In genomic region chr13:33876716-33877394, GRCh38 we compare ENCODE assay signal across 1 cellular context.
TF ChIP-seq lines count a peak whose summit lies in the region.

No MANE protein-coding gene starts in this region.

TF ChIP-seq in SK-N-SH treated with all-trans-retinoic acid at 6 μM for 48 hours, 23 proteins besides CTCF, POLR2A, EP300 and RAD21 (continued from another document):
- no peak for TF ChIP-seq ARNTL (CRISPR knock-in tag; IDR thresholded peaks at IDR 0.05; ENCODE audit: borderline replicate concordance, low read depth)
- no peak for TF ChIP-seq PPARA (CRISPR knock-in tag; IDR thresholded peaks at IDR 0.05; ENCODE audit: borderline replicate concordance)
- TF ChIP-seq RARB (CRISPR knock-in tag; IDR thresholded peaks at IDR 0.05): no peak
- TF ChIP-seq PATZ1 (CRISPR knock-in tag; IDR thresholded peaks at IDR 0.05; ENCODE audit: borderline replicate concordance): no peak
- TF ChIP-seq ZFP30 (CRISPR knock-in tag; IDR thresholded peaks at IDR 0.05): no peak
- no peak for TF ChIP-seq CSDC2 (CRISPR knock-in tag; IDR thresholded peaks at IDR 0.05)
- no peak for TF ChIP-seq BACH2 (CRISPR knock-in tag; IDR thresholded peaks at IDR 0.05; ENCODE audit: borderline replicate concordance)
- TF ChIP-seq TSHZ2 (CRISPR knock-in tag; IDR thresholded peaks at IDR 0.05): 0 out of 2 replicates have a peak, but pooled peaks have one; percentile 56
- no peak for TF ChIP-seq ESRRG (CRISPR knock-in tag; IDR thresholded peaks at IDR 0.05)
- TF ChIP-seq OSR1 (CRISPR knock-in tag; IDR thresholded peaks at IDR 0.05): no peak
- TF ChIP-seq ZNF565 (CRISPR knock-in tag; conservative IDR thresholded peaks at IDR 0.05; ENCODE audit: low read depth): no peak
- no peak for TF ChIP-seq SNAI2 (CRISPR knock-in tag; IDR thresholded peaks at IDR 0.05)
- TF ChIP-seq ZC3H10 (CRISPR knock-in tag; IDR thresholded peaks at IDR 0.05): no peak
- TF ChIP-seq ZNF8 (CRISPR knock-in tag; IDR thresholded peaks at IDR 0.05): no peak
